ENCODE assay signal across 1 cellular context in the genomic region with DNA sequence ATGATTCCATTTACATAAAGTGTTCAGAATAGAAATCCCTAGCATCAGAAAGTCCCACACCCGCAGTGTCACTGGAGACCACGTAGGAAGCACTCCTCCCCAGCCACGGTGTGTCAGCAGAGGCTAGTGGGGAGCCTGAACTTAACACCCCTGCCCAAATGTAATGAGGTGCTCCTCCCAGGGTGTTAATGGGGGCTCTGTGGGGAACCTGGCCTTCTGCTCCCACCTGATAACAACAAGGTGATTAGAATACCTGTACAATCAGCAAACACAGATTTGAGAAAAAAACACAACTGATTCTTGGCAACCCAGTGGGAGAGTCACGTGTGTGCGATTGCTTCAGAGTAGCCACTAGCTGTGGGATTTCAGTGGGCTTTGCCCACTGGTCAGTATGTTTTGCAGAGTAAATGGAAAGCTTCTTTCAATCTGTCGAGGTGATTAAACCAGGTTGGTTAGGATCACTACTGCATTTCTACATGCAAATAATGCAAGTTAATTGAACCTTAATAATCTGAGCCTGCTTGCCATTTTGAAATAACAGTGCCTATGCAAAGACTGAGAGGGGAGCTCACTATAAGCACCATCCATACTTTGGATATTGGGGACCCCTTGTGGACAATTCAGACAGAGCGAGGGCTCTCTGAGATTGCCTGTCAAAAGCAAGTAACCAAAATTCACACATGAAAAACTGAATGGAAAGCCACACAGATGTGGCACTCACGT.
TF ChIP-seq lines count a peak whose summit lies in the region.

No MANE protein-coding gene starts in this region.

TF ChIP-seq in HepG2, 621 proteins besides CTCF, POLR2A, EP300 and RAD21 (continued from another document):
- TF ChIP-seq PPARG (CRISPR knock-in tag; conservative IDR thresholded peaks at IDR 0.05) (0 out of 2 replicates have a peak, but pooled peaks have one; percentile 23), SMAD3 (CRISPR knock-in tag; IDR thresholded peaks at IDR 0.05) (peak; percentile 85; the same call in 1 of the 2 replicates), MIXL1 (CRISPR knock-in tag; IDR thresholded peaks at IDR 0.05) (peak; percentile 78), ZNF782 (CRISPR knock-in tag; IDR thresholded peaks at IDR 0.05; ENCODE audit: borderline replicate concordance) (peak; percentile 70; the same call in 1 of the 2 replicates), NR2F2 (IDR thresholded peaks at IDR 0.05; ENCODE audit: borderline replicate concordance, low read depth) (peak; percentile 43; the same call in 1 of the 2 replicates), ZNF780A (CRISPR knock-in tag; IDR thresholded peaks at IDR 0.05) (no peak), ZNF709 (CRISPR knock-in tag; IDR thresholded peaks at IDR 0.05) (no peak), ISL2 (CRISPR knock-in tag; IDR thresholded peaks at IDR 0.05) (peak; percentile 25; the same call in 1 of the 2 replicates), ZNF576 (CRISPR knock-in tag; IDR thresholded peaks at IDR 0.05) (no peak), ELF3 (CRISPR knock-in tag; IDR thresholded peaks at IDR 0.05) (peak; percentile 52; the same call in 1 of the 2 replicates)
- TF ChIP-seq, protein P1, sequence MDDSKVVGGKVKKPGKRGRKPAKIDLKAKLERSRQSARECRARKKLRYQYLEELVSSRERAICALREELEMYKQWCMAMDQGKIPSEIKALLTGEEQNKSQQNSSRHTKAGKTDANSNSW (CRISPR knock-in tag; IDR thresholded peaks at IDR 0.05; ENCODE audit: borderline replicate concordance) = no peak
